In genomic region chr2:74334931-74335333, GRCh38 we compare ENCODE assay signal across 7 cellular contexts. TPM values are rescaled to one million over a fixed set of nuclear protein-coding genes. Genes with fewer than 3 reads are reported as not detected.
A peak's percentile ranks its signal among the peaks of the same experiment; 100 is the strongest.
DNase-seq lines count a peak whose midpoint lies in the region; ATAC-seq and TF ChIP-seq lines count a peak whose summit lies in the region.

No MANE protein-coding gene starts in this region.

- ATAC-seq in sciatic nerve = peak; percentile 91
- ATAC-seq in GM18858 (IDR thresholded peaks at IDR 0.05; ENCODE audit: unreplicated experiment) = no peak

- H3K9me3 ChIP-seq in right atrium auricular region = no peaks in the 10 kb centered on the region

- no peak overlapping the region for H3K4me3 ChIP-seq in right atrium auricular region

- H3K27ac ChIP-seq in right atrium auricular region = no peak overlapping the region

- H3K27me3 ChIP-seq in right atrium auricular region = no peaks in the 10 kb centered on the region

- TF ChIP-seq CTCF in GM12873 (IDR thresholded peaks at IDR 0.05; ENCODE audit: insufficient read depth, low read depth, low read length, missing control alignments) = peak; percentile 91
- TF ChIP-seq CTCF in right atrium auricular region (IDR thresholded peaks at IDR 0.05) = peak; percentile 91 to 94

- DNase-seq in NCI-H1105 (lab: John Stamatoyannopoulos, UW) = peak; percentile 44
- peak; percentile 36 for DNase-seq in T-helper 22 cell (ENCODE audit: low read depth)
- peak in 52 of 58 donors; percentile 14 to 83 (median 51) for DNase-seq in anterior cingulate cortex (lab: John Stamatoyannopoulos, UW)
- peak; percentile 78 for DNase-seq in right atrium auricular region (ENCODE audit: low spot score)
- DNase-seq in sciatic nerve (ENCODE audit: low spot score) = peak; percentile 88

- intact Hi-C loops in sciatic nerve (cut with DNase I) = no loop called here

- no peaks in the 10 kb centered on the region for H3K4me1 ChIP-seq in right atrium auricular region

- H3K36me3 ChIP-seq in right atrium auricular region = peaks cover 12% of the 10 kb centered on the region

RNA-seq across cellular contexts. Expression of gene SLC4A5, which starts 8.3 kb away (rescaled TPM):
- total RNA-seq in right atrium auricular region = 1 to 10 TPM in 1 of 2 donors, under 1 TPM in 1; 0.28 to 1.3 TPM
- 12.6 TPM for total RNA-seq in sciatic nerve

RNA-seq across cellular contexts. Expression of gene DCTN1, which starts 45.2 kb away (rescaled TPM):
- total RNA-seq in right atrium auricular region (100 to 1,000 TPM in 1 of 2 donors, 10 to 100 TPM in 1; 86.5 to 102 TPM), sciatic nerve (146 TPM)

Comparison
In these comparisons a context has a peak if more than half of its experiments do, and no peak if none do; other contexts are left out.
1. DNase-seq: peak in every context shown above with its lines; median percentile 88 in sciatic nerve; 78 in right atrium auricular region; 51 in anterior cingulate cortex; 44 in NCI-H1105; 36 in T-helper 22 cell.